8 cellular contexts compared by ENCODE assay signal in genomic region chr4:76147454-76148141, GRCh38. TPM values are rescaled to one million over a fixed set of nuclear protein-coding genes. Genes with fewer than 3 reads are reported as not detected.
DNase-seq lines count a peak whose midpoint lies in the region; ATAC-seq and TF ChIP-seq lines count a peak whose summit lies in the region.

No MANE protein-coding gene starts in this region.

- H2BK15ac ChIP-seq in neuronal stem cell (ENCODE audit: low read length) = peak overlapping the region; percentile 49

- no peaks in the 10 kb centered on the region for H3K27me3 ChIP-seq in HUES64 (ENCODE audit: insufficient read depth, low read length)
- H3K27me3 ChIP-seq in foreskin keratinocyte = no peaks in the 10 kb centered on the region
- H3K27me3 ChIP-seq in neuronal stem cell (ENCODE audit: control insufficient read depth in 3 of 3, insufficient read depth in 3 of 3, low read depth in 1 of 3, low read length in 3 of 3) = no peaks in the 10 kb centered on the region
- no peaks in the 10 kb centered on the region for H3K27me3 ChIP-seq in upper lobe of left lung

- peak overlapping the region; percentile 41 for H2BK12ac ChIP-seq in neuronal stem cell (ENCODE audit: low read length)

- H3K14ac ChIP-seq in neuronal stem cell (ENCODE audit: low read length) = no peak overlapping the region

- peak overlapping the region; percentile 89 for H2AFZ ChIP-seq in neuronal stem cell (ENCODE audit: low read length)

- peak overlapping the region; percentile 47 for H2BK120ac ChIP-seq in neuronal stem cell (ENCODE audit: low read depth, low read length)

- H4K91ac ChIP-seq in neuronal stem cell (ENCODE audit: low read depth, low read length, poor library complexity) = peak overlapping the region; percentile 81

- H3K4me2 ChIP-seq in neuronal stem cell (ENCODE audit: insufficient read depth, low read length, poor library complexity, severe bottlenecking) = peak overlapping the region; percentile 75

- peak overlapping the region; percentile 75 for H2AK5ac ChIP-seq in neuronal stem cell (ENCODE audit: low read depth, low read length)

- DNase-seq in DMS 273 (lab: John Stamatoyannopoulos, UW; ENCODE audit: unreplicated experiment) (peak; percentile 96), foreskin keratinocyte (peak; percentile 60 to 81), neuronal stem cell (ENCODE audit: low spot score) (peak; percentile 79), upper lobe of left lung (peak in 1 of 2 donors; percentile 81)
- DNase-seq in activated effector memory CD4-positive, alpha-beta T cell treated with Interleukin-2 at 50 U/mL for 16 hours = peak; percentile 15

- H3K27ac ChIP-seq in HUES64 (ENCODE audit: low read depth, low read length) = peak overlapping the region; percentile 99
- peak overlapping the region; percentile 93 for H3K27ac ChIP-seq in foreskin keratinocyte
- peak overlapping the region; percentile 95 for H3K27ac ChIP-seq in neuronal stem cell (replicated peaks; ENCODE audit: low read length)
- peak overlapping the region; percentile 91 to 96 (median 95) for H3K27ac ChIP-seq in upper lobe of left lung

- WGBS in HUES64 = under 1% methylated on average over 31 of the region's 31 CpGs
- no CpG with 5 or more reads among the region's 31 CpGs for WGBS in neuronal stem cell (ENCODE audit: extremely low coverage in 2 of 2, insufficient read length in 2 of 2, insufficient replicate concordance in 1 of 2), 2 donors
- WGBS in upper lobe of left lung, 2 donors = 2 to 3% methylated on average over 20 to 31 of the region's 31 CpGs

- H3K4me3 ChIP-seq in HUES64 (ENCODE audit: low read length) (peak overlapping the region; percentile 84), neuronal stem cell (ENCODE audit: low read length in 2 of 2) (peak overlapping the region; percentile 85 to 98), upper lobe of left lung (peak overlapping the region; percentile 79 to 98 (median 86))

- peak overlapping the region; percentile 95 for H2BK5ac ChIP-seq in neuronal stem cell (ENCODE audit: low read length)

- H3K4me1 ChIP-seq in HUES64 (ENCODE audit: insufficient read depth, low read length) (peaks cover 21% of the 10 kb centered on the region; the same call in 1 of the 2 replicates), foreskin keratinocyte (peaks cover 16% of the 10 kb centered on the region), neuronal stem cell (ENCODE audit: control insufficient read depth in 2 of 2, insufficient read depth in 1 of 2, low read depth in 1 of 2, low read length in 2 of 2) (peaks cover 0 to 10% of the 10 kb centered on the region in 2 donors), upper lobe of left lung (peaks cover 23 to 36% (median 29%) of the 10 kb centered on the region in 4 donors)

- H3K9ac ChIP-seq in HUES64 (ENCODE audit: low read depth, low read length) (peak overlapping the region; percentile 96), neuronal stem cell (ENCODE audit: low read depth, low read length, poor library complexity) (peak overlapping the region; percentile 88)

- ATAC-seq in GM21526 (IDR thresholded peaks at IDR 0.05; ENCODE audit: low FRiP score, unreplicated experiment) = peak; percentile 28
- peak; percentile 88 for ATAC-seq in foreskin keratinocyte
- ATAC-seq in upper lobe of left lung (ENCODE audit: low FRiP score in 2 of 2) = peak; percentile 89 to 91

- peak overlapping the region; percentile 97 for H3K18ac ChIP-seq in neuronal stem cell (ENCODE audit: low read length)

- H4K8ac ChIP-seq in neuronal stem cell (ENCODE audit: low read depth, low read length) = no peak overlapping the region

- TF ChIP-seq EP300 in upper lobe of left lung (IDR thresholded peaks at IDR 0.05) = no peak

- H3K4ac ChIP-seq in neuronal stem cell (ENCODE audit: low read length) = no peak overlapping the region

- H3K36me3 ChIP-seq in HUES64 (ENCODE audit: insufficient read depth, low read length) = peaks cover 20% of the 10 kb centered on the region
- peaks cover 3 to 27% of the 10 kb centered on the region in 2 donors for H3K36me3 ChIP-seq in neuronal stem cell (replicated peaks in 1 of 2; ENCODE audit: control insufficient read depth in 2 of 2, insufficient read depth in 2 of 2, low read length in 2 of 2)
- peaks cover 0 to 14% (median 5%) of the 10 kb centered on the region in 4 donors for H3K36me3 ChIP-seq in upper lobe of left lung

- peak overlapping the region; percentile 98 for H3K23ac ChIP-seq in neuronal stem cell (ENCODE audit: low read depth, low read length, poor library complexity)

- TF ChIP-seq POLR2A in upper lobe of left lung (IDR thresholded peaks at IDR 0.05) = no peak

- TF ChIP-seq CTCF in foreskin keratinocyte (conservative IDR thresholded peaks at IDR 0.05) (no peak), upper lobe of left lung (IDR thresholded peaks at IDR 0.05) (no peak)

- H3K79me1 ChIP-seq in neuronal stem cell (ENCODE audit: low read depth, low read length) = peaks cover 10% of the 10 kb centered on the region

- H3K9me3 ChIP-seq in HUES64 (ENCODE audit: insufficient read depth, low read depth, low read length) (no peaks in the 10 kb centered on the region), neuronal stem cell (replicated peaks in 1 of 2; ENCODE audit: control insufficient read depth in 2 of 2, insufficient read depth in 1 of 2, low read depth in 1 of 2, low read length in 2 of 2) (no peaks in the 10 kb centered on the region), upper lobe of left lung (no peaks in the 10 kb centered on the region)

TF ChIP-seq in PFSK-1, 5 proteins besides CTCF, POLR2A, EP300 and RAD21:
- TF ChIP-seq REST (IDR thresholded peaks at IDR 0.05; ENCODE audit: insufficient read depth in 1 of 2, low read depth in 2 of 2, low read length in 2 of 2) (no peak), SIN3A (IDR thresholded peaks at IDR 0.05; ENCODE audit: borderline replicate concordance, insufficient read depth, low read length) (peak; percentile 42; the same call in 1 of the 2 replicates), POLR2AphosphoS5 (IDR thresholded peaks at IDR 0.05; ENCODE audit: low read depth, low read length) (0 out of 2 replicates have a peak, but pooled peaks have one; percentile 5), TAF1 (IDR thresholded peaks at IDR 0.05; ENCODE audit: borderline replicate concordance, insufficient read depth, low read length) (no peak)

RNA-seq across cellular contexts. Expression of gene NUP54, which starts 0.6 kb away (rescaled TPM):
- 88.3 TPM for polyA plus RNA-seq in HUES64 (2013, experiment 1 of 2)
- 81.7 TPM for polyA plus RNA-seq in HUES64 (2013, experiment 2 of 2)
- polyA plus RNA-seq in PFSK-1 (2012; ENCODE audit: insufficient read length, low read depth) = 27.5 TPM
- 48.4 and 51.8 TPM in 2 replicates for total RNA-seq in foreskin keratinocyte
- polyA plus RNA-seq in foreskin keratinocyte = 23.3 and 31.2 TPM in 2 replicates
- 49.9 TPM for polyA plus RNA-seq in neuronal stem cell (2013, experiment 1 of 2)
- 48.7 TPM for polyA plus RNA-seq in neuronal stem cell (2013, experiment 2 of 2)
- total RNA-seq in upper lobe of left lung = 10 to 100 TPM; 13.7 to 42.0 (median 29.4) TPM

Comparison
In these comparisons a context has a peak if more than half of its experiments do, and no peak if none do; other contexts are left out.
1. ATAC-seq: peak in every context shown above with its lines; median percentile 90 in upper lobe of left lung; 88 in foreskin keratinocyte; 28 in GM21526.